ENCODE assay signal across 8 cellular contexts in genomic region chr5:116573617-116574431, GRCh38. TPM values are rescaled to one million over a fixed set of nuclear protein-coding genes. Genes with fewer than 3 reads are reported as not detected.
DNase-seq lines count a peak whose midpoint lies in the region; ATAC-seq and TF ChIP-seq lines count a peak whose summit lies in the region.

No MANE protein-coding gene starts in this region.

- peak overlapping the region; percentile 69 for H3K27ac Mint-ChIP-seq in stimulated activated memory B cell treated with anti-CD40 and anti-IgM and Interleukin-4, amounts not matched to agents 10 μg/mL and 1 μg/mL and 100 μg/mL, for 72 hours

- H3K36me3 Mint-ChIP-seq in stimulated activated memory B cell treated with anti-CD40 and anti-IgM and Interleukin-4, amounts not matched to agents 10 μg/mL and 1 μg/mL and 100 μg/mL, for 72 hours = no peaks in the 10 kb centered on the region

- TF ChIP-seq CTCF in Loucy (conservative IDR thresholded peaks at IDR 0.05; ENCODE audit: low read length) = no peak
- no peak for TF ChIP-seq CTCF in breast epithelium (IDR thresholded peaks at IDR 0.05)

- H3K4me1 Mint-ChIP-seq in stimulated activated memory B cell treated with anti-CD40 and anti-IgM and Interleukin-4, amounts not matched to agents 10 μg/mL and 1 μg/mL and 100 μg/mL, for 72 hours = peaks cover 53% of the 10 kb centered on the region

- H3K4me3 ChIP-seq in Loucy (ENCODE audit: low read length, poor library complexity, severe bottlenecking) = peak overlapping the region; percentile 77
- peak overlapping the region; percentile 68 to 83 (median 73) for H3K4me3 ChIP-seq in breast epithelium

- peak overlapping the region; percentile 96 for H3K4me2 ChIP-seq in Loucy (ENCODE audit: low read depth, low read length, poor library complexity, severe bottlenecking)

- H3K36me3 ChIP-seq in Loucy (ENCODE audit: insufficient read depth, low read length) (no peaks in the 10 kb centered on the region), breast epithelium (no peaks in the 10 kb centered on the region)

- no peak for ATAC-seq in stimulated activated memory B cell treated with anti-CD40 and anti-IgM and Interleukin-4, amounts not matched to agents 10 μg/mL and 1 μg/mL and 100 μg/mL, for 72 hours
- ATAC-seq in GM19455 (IDR thresholded peaks at IDR 0.05; ENCODE audit: unreplicated experiment) = no peak
- ATAC-seq in GM21825 (IDR thresholded peaks at IDR 0.05; ENCODE audit: unreplicated experiment) = no peak
- no peak for ATAC-seq in HG03095 (IDR thresholded peaks at IDR 0.05; ENCODE audit: unreplicated experiment)

- H3K27me3 ChIP-seq in Loucy (ENCODE audit: insufficient read depth, low read length, poor library complexity, severe bottlenecking) (peaks cover 28% of the 10 kb centered on the region), breast epithelium (no peaks in the 10 kb centered on the region)

- peak overlapping the region; percentile 80 to 86 for H3K27ac ChIP-seq in breast epithelium

- H4K20me1 ChIP-seq in Loucy (ENCODE audit: insufficient read depth, low read length, poor library complexity, severe bottlenecking) = no peaks in the 10 kb centered on the region

- H3K4me1 ChIP-seq in Loucy (ENCODE audit: insufficient read depth, low read length, poor library complexity, severe bottlenecking) = peaks cover 17% of the 10 kb centered on the region
- no peaks in the 10 kb centered on the region for H3K4me1 ChIP-seq in breast epithelium

- peak overlapping the region; percentile 77 for H2AFZ ChIP-seq in Loucy (ENCODE audit: low read length)

- H3K9me3 Mint-ChIP-seq in stimulated activated memory B cell treated with anti-CD40 and anti-IgM and Interleukin-4, amounts not matched to agents 10 μg/mL and 1 μg/mL and 100 μg/mL, for 72 hours = no peaks in the 10 kb centered on the region

- no peaks in the 10 kb centered on the region for H3F3A ChIP-seq in Loucy (ENCODE audit: low read depth)

- no peaks in the 10 kb centered on the region for H3K9me3 ChIP-seq in Loucy (ENCODE audit: insufficient read depth, low read depth, low read length)
- no peaks in the 10 kb centered on the region for H3K9me3 ChIP-seq in breast epithelium

- peaks cover 82% of the 10 kb centered on the region for H3K27me3 Mint-ChIP-seq in stimulated activated memory B cell treated with anti-CD40 and anti-IgM and Interleukin-4, amounts not matched to agents 10 μg/mL and 1 μg/mL and 100 μg/mL, for 72 hours

- TF ChIP-seq POLR2A in breast epithelium (IDR thresholded peaks at IDR 0.05) = no peak

- H3K4me3 Mint-ChIP-seq in stimulated activated memory B cell treated with anti-CD40 and anti-IgM and Interleukin-4, amounts not matched to agents 10 μg/mL and 1 μg/mL and 100 μg/mL, for 72 hours = peak overlapping the region; percentile 92

- DNase-seq in DMS114 treated with DMSO at 0.1 percent for 48 hours (lab: John Stamatoyannopoulos, UW; ENCODE audit: unreplicated experiment) (peak; percentile 5), breast epithelium (ENCODE audit: low spot score in 2 of 2) (no peak), kidney glomerular epithelial cell (lab: John Stamatoyannopoulos, UW) (peak; percentile 46)

- intact Hi-C loops in breast epithelium (cut with DNase I; ENCODE audit: low total_unique reads) = no loop called here

- H3K9ac ChIP-seq in Loucy (ENCODE audit: low read depth, low read length, poor library complexity, severe bottlenecking) = no peak overlapping the region

- no peaks in the 10 kb centered on the region for H3K79me2 ChIP-seq in Loucy (ENCODE audit: insufficient read depth, low read length)

- H3K9me2 ChIP-seq in Loucy (replicated peaks; ENCODE audit: low read depth, low read length) = no peaks in the 10 kb centered on the region

RNA-seq across cellular contexts. Expression of gene SEMA6A, which starts 0.8 kb away (rescaled TPM):
- total RNA-seq in breast epithelium = 10 to 100 TPM; 33.9 to 40.3 (median 35.6) TPM

Comparison
In these comparisons a context has a peak if more than half of its experiments do, and no peak if none do; other contexts are left out.
1. DNase-seq: peak in DMS114 treated with DMSO at 0.1 percent for 48 hours (single experiment) and kidney glomerular epithelial cell (single experiment); none in breast epithelium (0 of 2).